10 cellular contexts compared by ENCODE assay signal in the genomic region with DNA sequence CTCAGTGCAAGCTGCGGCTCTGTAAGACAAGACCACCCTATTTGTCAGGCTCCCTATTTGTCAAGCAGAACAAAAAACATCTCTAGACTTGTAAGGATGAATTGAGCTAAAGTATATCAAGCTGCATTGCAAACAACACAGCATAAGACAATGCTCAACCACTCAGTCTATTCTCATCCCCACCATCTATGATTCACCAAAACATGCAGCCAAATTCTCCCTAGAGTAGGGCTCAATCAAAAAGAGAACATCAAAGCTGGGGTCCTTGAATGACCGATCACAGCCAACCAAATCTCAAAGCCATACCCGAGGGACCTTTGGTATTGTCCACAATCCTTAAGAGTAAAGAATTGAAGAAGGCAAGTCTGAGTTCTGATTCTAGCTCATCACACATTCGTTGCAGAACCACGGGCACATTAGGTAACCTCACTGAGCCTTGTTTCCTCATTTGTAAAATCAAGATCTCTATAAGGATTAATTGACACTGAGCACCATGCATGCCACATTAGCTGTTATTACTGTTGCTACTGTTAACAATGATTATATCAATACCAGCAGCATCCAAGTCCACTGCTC. TPM values are rescaled to one million over a fixed set of nuclear protein-coding genes. Genes with fewer than 3 reads are reported as not detected.
DNase-seq lines count a peak whose midpoint lies in the region; ATAC-seq and TF ChIP-seq lines count a peak whose summit lies in the region.
"Had no signal": no experiment of that assay in that cellular context is flagged by ENCODE, and none has a peak within 500 bp of the region (broad histone marks: within the 10 kb centered on the region; RNA-seq: fewer than 3 reads in every experiment).

No MANE protein-coding gene starts in this region.

- no peak for TF ChIP-seq EP300 in stomach (IDR thresholded peaks at IDR 0.05)

- no peak overlapping the region for H3K4me3 ChIP-seq in stomach

- intact Hi-C loops in stomach (cut with DNase I; ENCODE audit: low total_unique reads), result no loop called here
- intact Hi-C loops in left colon (cut with DNase I, micrococcal nuclease), result no loop called here

- 83 to 92% (median 86%) methylated on average over 5 of the region's 5 CpGs for WGBS in stomach, 5 donors

- H3K4me1 Mint-ChIP-seq in activated CD8-positive, alpha-beta memory T cell treated with anti-CD3 and anti-CD28 coated beads, Interleukin-2, amount 10 ng/mL, durations not matched to agents 7 days and 5 days, result peaks cover 59% of the 10 kb centered on the region
- H3K4me1 Mint-ChIP-seq in activated naive CD8-positive, alpha-beta T cell treated with anti-CD3 and anti-CD28 coated beads for 36 hours, result peaks cover 68% of the 10 kb centered on the region

- DNase-seq in activated CD8-positive, alpha-beta memory T cell treated with anti-CD3 and anti-CD28 coated beads, Interleukin-2, amount 10 ng/mL, durations not matched to agents 7 days and 5 days, result no peak
- no peak for DNase-seq in activated CD8-positive, alpha-beta memory T cell treated with anti-CD3 and anti-CD28 coated beads, Interleukin-2, amount 50 U/mL, for 48 hours
- DNase-seq in activated naive CD8-positive, alpha-beta T cell treated with anti-CD3 and anti-CD28 coated beads for 36 hours, result no peak
- DNase-seq in stomach (no peak), left colon (no peak), anterior cingulate cortex (lab: John Stamatoyannopoulos, UW) (no peak), DMS153 (lab: John Stamatoyannopoulos, UW) (no peak)
- DNase-seq: activated gamma-delta T cell, NCI-H226 had no signal

- peak overlapping the region in 4 of 5 donors; percentile 18 to 49 (median 23) for H3K27ac ChIP-seq in stomach

- H3K9me3 ChIP-seq in stomach, result no peaks in the 10 kb centered on the region

- no peaks in the 10 kb centered on the region for H3K27me3 Mint-ChIP-seq in activated CD8-positive, alpha-beta memory T cell treated with anti-CD3 and anti-CD28 coated beads, Interleukin-2, amount 10 ng/mL, durations not matched to agents 7 days and 5 days
- no peaks in the 10 kb centered on the region for H3K27me3 Mint-ChIP-seq in activated naive CD8-positive, alpha-beta T cell treated with anti-CD3 and anti-CD28 coated beads for 36 hours

- H3K27me3 ChIP-seq in stomach, result no peaks in the 10 kb centered on the region

- no peak for TF ChIP-seq POLR2A in stomach (IDR thresholded peaks at IDR 0.05)

- no peak for TF ChIP-seq CTCF in stomach (IDR thresholded peaks at IDR 0.05)

- H3K36me3 Mint-ChIP-seq in activated CD8-positive, alpha-beta memory T cell treated with anti-CD3 and anti-CD28 coated beads, Interleukin-2, amount 10 ng/mL, durations not matched to agents 7 days and 5 days, result peaks cover 52% of the 10 kb centered on the region
- H3K36me3 Mint-ChIP-seq in activated naive CD8-positive, alpha-beta T cell treated with anti-CD3 and anti-CD28 coated beads for 36 hours, result peaks cover 81% of the 10 kb centered on the region

- no peaks in the 10 kb centered on the region for H3K9me3 Mint-ChIP-seq in activated CD8-positive, alpha-beta memory T cell treated with anti-CD3 and anti-CD28 coated beads, Interleukin-2, amount 10 ng/mL, durations not matched to agents 7 days and 5 days (ENCODE audit: low read depth)
- peaks cover 1% of the 10 kb centered on the region for H3K9me3 Mint-ChIP-seq in activated naive CD8-positive, alpha-beta T cell treated with anti-CD3 and anti-CD28 coated beads for 36 hours

- CTCF ChIA-PET in activated CD8-positive, alpha-beta memory T cell treated with anti-CD3 and anti-CD28 coated beads, Interleukin-2, amount 10 ng/mL, durations not matched to agents 7 days and 5 days (lab: Charles Lee), result interaction anchor here (2.3 kb wide), 1 partner anchor 14 kb away, joined by 8 read pairs; no protein-coding TSS in a partner anchor

- peak overlapping the region; percentile 83 for H3K27ac Mint-ChIP-seq in activated CD8-positive, alpha-beta memory T cell treated with anti-CD3 and anti-CD28 coated beads, Interleukin-2, amount 10 ng/mL, durations not matched to agents 7 days and 5 days
- H3K27ac Mint-ChIP-seq in activated naive CD8-positive, alpha-beta T cell treated with anti-CD3 and anti-CD28 coated beads for 36 hours, result peak overlapping the region; percentile 79

- H3K4me3 Mint-ChIP-seq in activated CD8-positive, alpha-beta memory T cell treated with anti-CD3 and anti-CD28 coated beads, Interleukin-2, amount 10 ng/mL, durations not matched to agents 7 days and 5 days, result peak overlapping the region; percentile 21
- H3K4me3 Mint-ChIP-seq in activated naive CD8-positive, alpha-beta T cell treated with anti-CD3 and anti-CD28 coated beads for 36 hours, result peak overlapping the region; percentile 38

- peaks cover 7 to 40% (median 19%) of the 10 kb centered on the region in 4 donors for H3K4me1 ChIP-seq in stomach

- no peaks in the 10 kb centered on the region for H3K36me3 ChIP-seq in stomach

- ATAC-seq in activated CD8-positive, alpha-beta memory T cell treated with anti-CD3 and anti-CD28 coated beads, Interleukin-2, amount 10 ng/mL, durations not matched to agents 7 days and 5 days, result peak; percentile 18
- ATAC-seq in HG03095 (IDR thresholded peaks at IDR 0.05; ENCODE audit: unreplicated experiment), result peak; percentile 16
- ATAC-seq in left colon, result no peak

RNA-seq across cellular contexts. Expression of gene RFTN1, which starts 31.2 kb away (rescaled TPM):
- 10 to 100 TPM; 78.0 to 96.7 TPM for total RNA-seq in activated CD8-positive, alpha-beta memory T cell treated with anti-CD3 and anti-CD28 coated beads, Interleukin-2, amount 10 ng/mL, durations not matched to agents 7 days and 5 days
- total RNA-seq in activated naive CD8-positive, alpha-beta T cell treated with anti-CD3 and anti-CD28 coated beads for 36 hours, result 10 to 100 TPM; 84.2 to 84.8 TPM
- total RNA-seq in stomach (100 to 1,000 TPM in 1 of 5 donors, 10 to 100 TPM in 3, 1 to 10 TPM in 1; 4.6 to 103 (median 35.1) TPM), left colon (1 to 10 TPM; 5.3 to 10.0 TPM)
- polyA plus RNA-seq in stomach, result 10 to 100 TPM in 2 of 3 donors, 1 to 10 TPM in 1; 7.1 to 18.6 (median 17.7) TPM
